ENCODE assay signal across 13 cellular contexts in genomic region chr6:25083784-25084507, GRCh38.
"Had no signal": no experiment of that assay in that cellular context is flagged by ENCODE, and none has a peak within 500 bp of the region (broad histone marks: within the 10 kb centered on the region; RNA-seq: fewer than 3 reads in every experiment).

No MANE protein-coding gene starts in this region.

- H3K9me3 ChIP-seq: upper lobe of left lung had no signal

- H3K27me3 Mint-ChIP-seq: activated naive CD8-positive, alpha-beta T cell treated with anti-CD3 and anti-CD28 coated beads for 36 hours; stimulated activated naive CD8-positive, alpha-beta T cell treated with anti-CD3 and anti-CD28 coated beads, Interleukin-15, Interleukin-2, amounts not matched to agents 100 ng/mL and 50 ng/mL, for 24 hours had no signal

- H3K4me3 Mint-ChIP-seq: activated naive CD8-positive, alpha-beta T cell treated with anti-CD3 and anti-CD28 coated beads for 36 hours; nephron; stimulated activated naive CD8-positive, alpha-beta T cell treated with anti-CD3 and anti-CD28 coated beads, Interleukin-15, Interleukin-2, amounts not matched to agents 100 ng/mL and 50 ng/mL, for 24 hours had no signal

- H3K9me3 Mint-ChIP-seq: activated naive CD8-positive, alpha-beta T cell treated with anti-CD3 and anti-CD28 coated beads for 36 hours; nephron; stimulated activated naive CD8-positive, alpha-beta T cell treated with anti-CD3 and anti-CD28 coated beads, Interleukin-15, Interleukin-2, amounts not matched to agents 100 ng/mL and 50 ng/mL, for 24 hours had no signal

- H3K27ac Mint-ChIP-seq: activated naive CD8-positive, alpha-beta T cell treated with anti-CD3 and anti-CD28 coated beads for 36 hours; stimulated activated naive CD8-positive, alpha-beta T cell treated with anti-CD3 and anti-CD28 coated beads, Interleukin-15, Interleukin-2, amounts not matched to agents 100 ng/mL and 50 ng/mL, for 24 hours had no signal

- DNase-seq: activated CD4-positive, alpha-beta T cell treated with anti-CD3 and anti-CD28 coated beads for 4 hours; activated effector memory CD4-positive, alpha-beta T cell treated with anti-CD3 and anti-CD28 coated beads, Interleukin-2, amount 50 U/mL, for 16 hours; activated naive CD8-positive, alpha-beta T cell treated with anti-CD3 and anti-CD28 coated beads for 36 hours; activated T-cell treated with anti-CD3 and anti-CD28 coated beads for 4 hours; anterior cingulate cortex; dermis blood vessel endothelial cell; hypothalamus; mammary epithelial cell; stimulated activated CD4-positive, alpha-beta T cell treated with anti-CD3 and anti-CD28 coated beads, Interleukin-4, amount 100 ng/mL, for 1 hour; T-helper 9 cell; upper lobe of left lung had no signal

- H3K4me3 ChIP-seq: upper lobe of left lung had no signal

- H3K27me3 ChIP-seq: upper lobe of left lung had no signal
